ENCODE assay signal across 18 cellular contexts in the genomic region with DNA sequence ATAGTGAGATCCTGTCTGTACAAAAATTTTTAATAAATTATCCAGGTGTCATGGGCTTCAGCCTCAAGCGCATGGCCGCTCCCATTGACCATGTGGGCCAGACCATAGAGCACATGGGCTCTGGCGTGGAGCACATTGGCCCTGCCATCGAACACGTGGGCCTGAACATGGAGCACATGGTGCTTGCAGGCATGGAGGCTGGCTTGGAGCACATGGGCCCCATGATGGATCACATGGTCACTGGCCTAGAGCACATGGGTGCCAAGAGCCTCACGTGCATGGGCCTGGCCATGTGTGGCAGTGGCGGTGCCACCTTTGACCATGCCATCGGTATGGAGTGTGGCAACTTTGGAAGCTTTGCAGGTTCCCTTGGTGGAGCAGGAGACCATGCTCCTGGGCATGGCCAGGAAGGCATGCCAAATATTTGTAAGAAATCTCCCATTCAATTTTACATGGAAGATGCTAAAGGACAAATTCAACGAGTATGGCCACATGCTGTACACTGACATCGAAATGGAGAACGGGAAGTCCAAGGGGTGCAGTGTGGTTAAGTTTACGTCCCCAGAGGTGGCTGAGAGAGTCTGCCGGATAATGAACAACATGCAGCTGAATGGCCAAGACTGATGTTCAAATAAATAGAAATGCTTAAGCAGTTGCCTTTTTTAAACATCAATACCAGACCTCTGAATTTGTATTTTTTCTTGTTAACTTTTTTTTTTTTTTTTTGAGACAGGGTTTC. TPM values are rescaled to one million over a fixed set of nuclear protein-coding genes. Genes with fewer than 3 reads are reported as not detected.
DNase-seq lines count a peak whose midpoint lies in the region; FAIRE-seq and TF ChIP-seq lines count a peak whose summit lies in the region.
"Had no signal": no experiment of that assay in that cellular context is flagged by ENCODE, and none has a peak within 500 bp of the region (broad histone marks: within the 10 kb centered on the region; RNA-seq: fewer than 3 reads in every experiment).

No MANE protein-coding gene starts in this region.

- no peaks in the 10 kb centered on the region for H3K27me3 Mint-ChIP-seq in IgD-negative memory B cell
- H3K27me3 Mint-ChIP-seq in astrocyte (ENCODE audit: low read depth, unreplicated experiment), result peaks cover 3% of the 10 kb centered on the region

- H2AFZ ChIP-seq in astrocyte (ENCODE audit: low read depth, low read length) (peak overlapping the region; percentile 18), osteoblast (ENCODE audit: low read length) (no peak overlapping the region)

- no peaks in the 10 kb centered on the region for H4K20me1 ChIP-seq in BLaER1 treated with 17β-estradiol and CSF1 and Interleukin-3, amounts not matched to agents 10 nM and 100 nM
- H4K20me1 ChIP-seq in astrocyte (ENCODE audit: insufficient read depth, low read length) (no peaks in the 10 kb centered on the region), osteoblast (ENCODE audit: insufficient read depth, low read length) (no peaks in the 10 kb centered on the region)

- H3K4me1 Mint-ChIP-seq in IgD-negative memory B cell, result peaks cover 0 to 7% (median 4%) of the 10 kb centered on the region in 3 donors
- H3K4me1 Mint-ChIP-seq in astrocyte (ENCODE audit: low read depth, unreplicated experiment), result peaks cover 7% of the 10 kb centered on the region

- peaks cover 28 to 65% (median 44%) of the 10 kb centered on the region in 10 experiments for H3K4me1 ChIP-seq in BLaER1 treated with 17β-estradiol and CSF1 and Interleukin-3, amounts not matched to agents 10 nM and 100 nM
- peaks cover 7% of the 10 kb centered on the region for H3K4me1 ChIP-seq in astrocyte (ENCODE audit: insufficient read depth, low read length)
- no peaks in the 10 kb centered on the region for H3K4me1 ChIP-seq in osteoblast (ENCODE audit: insufficient read depth, low read length)
- H3K4me1 ChIP-seq: SJCRH30 had no signal

- H3K36me3 Mint-ChIP-seq in IgD-negative memory B cell (no peaks in the 10 kb centered on the region), astrocyte (ENCODE audit: low read depth, unreplicated experiment) (no peaks in the 10 kb centered on the region)

- no peak overlapping the region for H3K4me3 ChIP-seq in BLaER1 treated with 17β-estradiol and CSF1 and Interleukin-3, amounts not matched to agents 10 nM and 100 nM
- H3K4me3 ChIP-seq in astrocyte (ENCODE audit: insufficient read depth, low read depth, low read length) (no peak overlapping the region), osteoblast (ENCODE audit: insufficient read depth, low read length) (no peak overlapping the region)
- H3K4me3 ChIP-seq: SJCRH30 had no signal

- no peak for DNase-seq in astrocyte (ENCODE audit: low read depth)
- peak; percentile 31 for DNase-seq in osteoblast (ENCODE audit: insufficient read length, low spot score, missing footprints)
- no peak for DNase-seq in stimulated activated CD4-positive, alpha-beta T cell treated with anti-CD3 and anti-CD28 coated beads, Interleukin-12 subunit alpha, Interleukin-12 subunit beta, amount 100 ng/mL, for 4 hours
- DNase-seq in NCI-H146 (lab: John Stamatoyannopoulos, UW), result no peak
- no peak for DNase-seq in NCI-H1048 (lab: John Stamatoyannopoulos, UW)
- DNase-seq: ACHN, DMS79 treated with DMSO at 0.1 percent for 48 hours, H9, MM.1S, NCI-H1417, NCI-H1930, NCI-H345, NCI-H526, SJCRH30, SW 1271 had no signal

- no peaks in the 10 kb centered on the region for H3K9me3 ChIP-seq in BLaER1 treated with 17β-estradiol and CSF1 and Interleukin-3, amounts not matched to agents 10 nM and 100 nM (replicated peaks in 1 of 11)
- H3K9me3 ChIP-seq in astrocyte (ENCODE audit: insufficient read depth, low read depth, low read length) (no peaks in the 10 kb centered on the region), osteoblast (ENCODE audit: low read depth, low read length) (no peaks in the 10 kb centered on the region)
- H3K9me3 ChIP-seq: SJCRH30 had no signal

- H3K27ac Mint-ChIP-seq in IgD-negative memory B cell (peak overlapping the region in 1 of 3 donors; percentile 58), astrocyte (ENCODE audit: unreplicated experiment) (no peak overlapping the region)
- H3K27ac Mint-ChIP-seq: H9 had no signal

- FAIRE-seq in astrocyte (lab: Jason Lieb, UNC), result no peak
- FAIRE-seq: HTR-8/SVneo had no signal

- H3K27me3 ChIP-seq in BLaER1 treated with 17β-estradiol and CSF1 and Interleukin-3, amounts not matched to agents 10 nM and 100 nM, result peaks cover 0 to 22% (median 0%) of the 10 kb centered on the region in 11 experiments; a peak in 9 of 22 replicates
- H3K27me3 ChIP-seq in astrocyte (ENCODE audit: insufficient read depth, low read length) (no peaks in the 10 kb centered on the region), osteoblast (ENCODE audit: insufficient read depth, low read length) (no peaks in the 10 kb centered on the region)
- H3K27me3 ChIP-seq: SJCRH30 had no signal

- H3K36me3 ChIP-seq in BLaER1 treated with 17β-estradiol and CSF1 and Interleukin-3, amounts not matched to agents 10 nM and 100 nM, result no peaks in the 10 kb centered on the region
- H3K36me3 ChIP-seq in astrocyte (ENCODE audit: insufficient read depth, low read length) (no peaks in the 10 kb centered on the region), osteoblast (ENCODE audit: insufficient read depth, low read length) (no peaks in the 10 kb centered on the region)
- H3K36me3 ChIP-seq: SJCRH30 had no signal

- H3K27ac ChIP-seq in BLaER1 treated with 17β-estradiol and CSF1 and Interleukin-3, amounts not matched to agents 10 nM and 100 nM, result peak overlapping the region in 7 of 11 experiments; percentile 55 to 74 (median 70); a peak in 13 of 22 replicates
- H3K27ac ChIP-seq in astrocyte (ENCODE audit: low read depth, low read length), result no peak overlapping the region
- no peak overlapping the region for H3K27ac ChIP-seq in osteoblast (ENCODE audit: low read depth, low read length)
- H3K27ac ChIP-seq: SJCRH30 had no signal

- peak overlapping the region; percentile 41 to 75 (median 62) for H3K4me2 ChIP-seq in BLaER1 treated with 17β-estradiol and CSF1 and Interleukin-3, amounts not matched to agents 10 nM and 100 nM
- H3K4me2 ChIP-seq in astrocyte (ENCODE audit: low read length) (no peak overlapping the region), osteoblast (ENCODE audit: insufficient read depth, low read length) (no peak overlapping the region)

- TF ChIP-seq CTCF in astrocyte (IDR thresholded peaks at IDR 0.05; ENCODE audit: insufficient read depth, low read depth, low read length) (no peak), osteoblast (IDR thresholded peaks at IDR 0.05; ENCODE audit: extremely low read depth, low read depth, low read length) (no peak)

- H3K79me2 ChIP-seq in astrocyte (ENCODE audit: insufficient read depth, low read length) (no peaks in the 10 kb centered on the region), osteoblast (ENCODE audit: insufficient read depth, low read length) (no peaks in the 10 kb centered on the region)

- H3K9me3 Mint-ChIP-seq in IgD-negative memory B cell, result no peaks in the 10 kb centered on the region
- H3K9me3 Mint-ChIP-seq in astrocyte (ENCODE audit: unreplicated experiment), result no peaks in the 10 kb centered on the region
- H3K9me3 Mint-ChIP-seq: H9 had no signal

- peak overlapping the region in 6 of 11 experiments; percentile 33 to 62 (median 56); a peak in 8 of 22 replicates for H3K9ac ChIP-seq in BLaER1 treated with 17β-estradiol and CSF1 and Interleukin-3, amounts not matched to agents 10 nM and 100 nM
- H3K9ac ChIP-seq in astrocyte (ENCODE audit: low read length), result no peak overlapping the region

- H3K4me3 Mint-ChIP-seq in IgD-negative memory B cell (peak overlapping the region; percentile 25 to 83 (median 47)), astrocyte (ENCODE audit: unreplicated experiment) (no peak overlapping the region)
- H3K4me3 Mint-ChIP-seq: H9 had no signal

RNA-seq across cellular contexts. Expression of gene SLC1A5, which starts 21.3 kb away (rescaled TPM):
- 38.2 TPM for polyA plus RNA-seq in IgD-negative memory B cell
- total RNA-seq in astrocyte (233 and 270 TPM in 2 replicates), osteoblast (274 and 354 TPM in 2 replicates)

RNA-seq across cellular contexts. Expression of gene AP2S1, which starts 40.9 kb away (rescaled TPM):
- 76.8 TPM for polyA plus RNA-seq in IgD-negative memory B cell
- 262 and 278 TPM in 2 replicates for total RNA-seq in astrocyte
- total RNA-seq in osteoblast, result 117 and 136 TPM in 2 replicates

RNA-seq across cellular contexts. Expression of gene ARHGAP35, which starts 51.1 kb away (rescaled TPM):
- polyA plus RNA-seq in IgD-negative memory B cell, result 4.4 TPM
- total RNA-seq in astrocyte, result 55.2 and 57.9 TPM in 2 replicates
- 76.0 and 82.2 TPM in 2 replicates for total RNA-seq in osteoblast

Comparison
In these comparisons a context has a peak if more than half of its experiments do, and no peak if none do; other contexts are left out.
1. H3K27ac ChIP-seq: peak in BLaER1 treated with 17β-estradiol and CSF1 and Interleukin-3, amounts not matched to agents 10 nM and 100 nM (7 of 11); none in astrocyte (single experiment) and osteoblast (single experiment).
2. H3K4me2 ChIP-seq: peak in BLaER1 treated with 17β-estradiol and CSF1 and Interleukin-3, amounts not matched to agents 10 nM and 100 nM (11 of 11); none in astrocyte (single experiment) and osteoblast (single experiment).